In the genomic region with DNA sequence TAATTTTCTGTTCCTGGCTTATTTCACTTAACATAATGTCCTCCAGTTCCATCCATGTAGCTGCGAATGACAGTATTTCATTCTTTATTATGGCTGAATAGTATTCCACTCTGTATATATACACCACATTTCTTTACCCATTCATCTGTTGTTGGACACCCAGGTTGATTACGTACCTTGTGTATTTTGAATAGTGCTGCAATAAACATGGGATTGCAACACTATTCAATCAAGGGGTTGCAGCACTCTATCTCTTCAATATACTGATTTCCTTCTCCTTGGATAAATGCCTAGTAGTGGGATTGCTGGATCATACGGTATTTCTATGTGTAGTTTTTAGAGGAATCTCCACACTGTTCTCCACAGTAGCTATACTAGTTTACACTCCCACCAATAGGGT, we compare ENCODE assay signal across 27 cellular contexts.
"Had no signal": no experiment of that assay in that cellular context is flagged by ENCODE, and none has a peak within 500 bp of the region (broad histone marks: within the 10 kb centered on the region; RNA-seq: fewer than 3 reads in every experiment).

No MANE protein-coding gene starts in this region.

- H3K9me3 Mint-ChIP-seq: immature natural killer cell; natural killer cell; neural progenitor cell; stimulated activated effector memory CD8-positive, alpha-beta T cell treated with anti-CD3 and anti-CD28 coated beads, Interleukin-12 subunit alpha, Interleukin-12 subunit beta, amount 100 ng/mL, for 72 hours; stimulated activated naive CD8-positive, alpha-beta T cell treated with anti-CD3 and anti-CD28 coated beads, Interleukin-15, Interleukin-2, amounts not matched to agents 100 ng/mL and 50 ng/mL, for 24 hours had no signal

- H3K4me3 ChIP-seq: lower lobe of right lung, neural progenitor cell, ovary, prostate gland, sigmoid colon, spleen, suprapubic skin, thoracic aorta, tibial artery, upper lobe of right lung had no signal

- DNase-seq: hippocampal formation; immature natural killer cell; left ventricle myocardium superior; lower lobe of right lung; mammary epithelial cell; mesenchymal stem cell; natural killer cell; nephron progenitor cell; occipital lobe; ovary; retina; right cardiac atrium; sigmoid colon; small intestine; spleen; stimulated activated CD4-positive, alpha-beta T cell treated with anti-CD3 and anti-CD28 coated beads, Interleukin-4, amount 100 ng/mL, for 24 hours; stimulated activated naive CD4-positive, alpha-beta T cell; tibial artery; trophoblast cell; upper lobe of right lung had no signal

- H3K27me3 Mint-ChIP-seq: stimulated activated naive CD8-positive, alpha-beta T cell treated with anti-CD3 and anti-CD28 coated beads, Interleukin-15, Interleukin-2, amounts not matched to agents 100 ng/mL and 50 ng/mL, for 24 hours had no signal

- H3K27ac Mint-ChIP-seq: natural killer cell; nephron progenitor cell; neural progenitor cell; stimulated activated effector memory CD8-positive, alpha-beta T cell treated with anti-CD3 and anti-CD28 coated beads, Interleukin-12 subunit alpha, Interleukin-12 subunit beta, amount 100 ng/mL, for 72 hours; stimulated activated naive CD8-positive, alpha-beta T cell treated with anti-CD3 and anti-CD28 coated beads, Interleukin-15, Interleukin-2, amounts not matched to agents 100 ng/mL and 50 ng/mL, for 24 hours had no signal

- H3K36me3 Mint-ChIP-seq: natural killer cell had no signal

- H3K36me3 ChIP-seq: lower lobe of right lung, neutrophil, ovary, prostate gland, sigmoid colon, suprapubic skin, thoracic aorta, tibial artery, upper lobe of right lung had no signal

- H3K4me1 Mint-ChIP-seq: nephron progenitor cell, neural progenitor cell had no signal

- H3K27me3 ChIP-seq: neural progenitor cell, neutrophil, ovary, sigmoid colon, spleen, suprapubic skin, tibial artery, upper lobe of right lung had no signal

- ATAC-seq: left ventricle myocardium superior; lower lobe of right lung; natural killer cell; right cardiac atrium; stimulated activated effector memory CD8-positive, alpha-beta T cell treated with anti-CD3 and anti-CD28 coated beads, Interleukin-12 subunit alpha, Interleukin-12 subunit beta, amount 100 ng/mL, for 72 hours; upper lobe of right lung had no signal

- H3K4me3 Mint-ChIP-seq: immature natural killer cell; natural killer cell; nephron progenitor cell; neural progenitor cell; stimulated activated effector memory CD8-positive, alpha-beta T cell treated with anti-CD3 and anti-CD28 coated beads, Interleukin-12 subunit alpha, Interleukin-12 subunit beta, amount 100 ng/mL, for 72 hours; stimulated activated naive CD8-positive, alpha-beta T cell treated with anti-CD3 and anti-CD28 coated beads, Interleukin-15, Interleukin-2, amounts not matched to agents 100 ng/mL and 50 ng/mL, for 24 hours had no signal

- H3K9ac ChIP-seq: neural progenitor cell had no signal

- H3K27ac ChIP-seq: lower lobe of right lung, neural progenitor cell, neutrophil, ovary, prostate gland, sigmoid colon, spleen, suprapubic skin, thoracic aorta, tibial artery, upper lobe of right lung had no signal

- H3K4me1 ChIP-seq: neural progenitor cell had no signal

- H3K9me3 ChIP-seq: lower lobe of right lung, neutrophil, ovary, prostate gland, sigmoid colon, spleen, suprapubic skin, thoracic aorta, tibial artery, upper lobe of right lung had no signal
